ENCODE assay signal across 8 cellular contexts in the genomic region with DNA sequence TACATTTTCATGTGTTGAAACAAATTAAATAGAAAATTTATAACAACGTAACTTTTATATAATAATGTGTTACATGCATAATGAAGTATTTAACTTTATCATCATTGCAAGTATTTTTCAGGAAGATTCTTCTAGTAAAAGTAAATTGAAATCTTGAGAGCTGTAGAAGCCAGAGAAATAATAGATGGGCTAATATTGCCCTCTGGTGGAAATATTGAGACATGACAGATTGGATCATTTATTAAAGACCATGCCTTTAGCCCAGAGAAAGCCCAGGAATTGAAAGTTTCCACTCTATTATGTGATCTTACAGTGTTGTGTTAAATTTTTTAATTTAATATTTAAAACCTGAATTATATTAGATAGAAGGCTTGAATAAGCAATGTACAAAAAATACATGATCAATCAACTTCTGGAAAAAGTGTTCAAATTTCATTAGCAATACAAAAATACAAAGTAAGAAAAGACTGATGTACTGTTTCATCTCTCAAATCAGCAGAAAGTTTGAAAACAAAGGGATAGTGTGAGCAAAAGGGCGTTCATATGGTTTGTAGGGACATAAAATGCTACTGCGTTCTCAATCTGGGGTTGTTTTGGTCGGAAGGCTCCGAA. TPM values are rescaled to one million over a fixed set of nuclear protein-coding genes. Genes with fewer than 3 reads are reported as not detected.
DNase-seq lines count a peak whose midpoint lies in the region; ATAC-seq and FAIRE-seq lines count a peak whose summit lies in the region.

No MANE protein-coding gene starts in this region.

- no peak overlapping the region for H3K27ac ChIP-seq in small intestine (ENCODE audit: low read depth in 1 of 2, low read length in 1 of 2)

- peak; percentile 92 for FAIRE-seq in TTC549 (lab: Jason Lieb, UNC)
- FAIRE-seq in small intestine (lab: Jason Lieb, UNC): peak; percentile 94

- H3K36me3 ChIP-seq in small intestine (ENCODE audit: control insufficient read depth in 2 of 2, insufficient read depth in 2 of 2, low read length in 2 of 2): no peaks in the 10 kb centered on the region

- 56 to 60% (median 57%) methylated on average over 5 of the region's 5 CpGs for WGBS in small intestine, 3 donors

- H3K27me3 ChIP-seq in small intestine (ENCODE audit: control insufficient read depth in 2 of 2, insufficient read depth in 2 of 2, low read length in 2 of 2): no peaks in the 10 kb centered on the region

- no peaks in the 10 kb centered on the region for H3K9me3 ChIP-seq in small intestine (ENCODE audit: control insufficient read depth, low read depth)

- DNase-seq in COR-L47 (lab: John Stamatoyannopoulos, UW) (peak; percentile 40), MV-4-11 (lab: John Stamatoyannopoulos, UW) (peak; percentile 31), globus pallidus (ENCODE audit: low spot score) (peak; percentile 47), small intestine (peak; percentile 49)

- ATAC-seq in GM21423 (IDR thresholded peaks at IDR 0.05; ENCODE audit: unreplicated experiment) (peak; percentile 54), GM18511 (IDR thresholded peaks at IDR 0.05; ENCODE audit: unreplicated experiment) (no peak), HG02852 (IDR thresholded peaks at IDR 0.05; ENCODE audit: unreplicated experiment) (no peak)

- H3K4me1 ChIP-seq in small intestine (ENCODE audit: control insufficient read depth in 2 of 2, insufficient read depth in 1 of 2, low read depth in 1 of 2, low read length in 1 of 2): no peaks in the 10 kb centered on the region

- no peak overlapping the region for H3K4me3 ChIP-seq in small intestine (ENCODE audit: low read depth in 1 of 2, low read length in 2 of 2)

RNA-seq across cellular contexts. Expression of gene SPTSSB, which starts 52.7 kb away (rescaled TPM):
- under 1 TPM in 1 of 3 donors, not detected in 2; 0.19 TPM for polyA plus RNA-seq in small intestine
